In the genomic region with DNA sequence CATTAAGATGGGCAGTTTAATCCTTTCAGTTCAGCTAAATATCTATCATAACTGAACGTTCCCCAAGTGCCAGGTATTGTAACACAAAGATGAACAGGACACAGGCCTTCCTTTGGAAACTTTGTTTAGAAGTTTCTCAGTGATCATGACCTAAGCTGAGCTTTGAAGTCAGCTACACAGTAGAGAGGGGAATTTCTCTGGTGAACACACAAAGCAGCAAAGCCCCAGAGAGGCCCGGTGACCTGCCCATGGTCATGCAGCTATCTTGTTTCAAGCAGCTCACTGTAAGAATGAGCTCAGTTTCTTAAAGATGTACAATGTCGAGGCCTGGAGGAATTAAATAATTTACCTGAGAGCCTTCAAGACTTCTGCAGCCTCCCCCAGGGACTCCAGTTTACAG, we compare ENCODE assay signal across 1 cellular context.
TF ChIP-seq lines count a peak whose summit lies in the region.

No MANE protein-coding gene starts in this region.

TF ChIP-seq in IMR-90, 13 proteins besides CTCF, POLR2A, EP300 and RAD21 (continued from another document):
- TF ChIP-seq SMC3 (IDR thresholded peaks at IDR 0.05; ENCODE audit: low read depth, low read length), result no peak
- no peak for TF ChIP-seq BHLHE40 (IDR thresholded peaks at IDR 0.05; ENCODE audit: low read depth, low read length)
- no peak for TF ChIP-seq CEBPB (IDR thresholded peaks at IDR 0.05; ENCODE audit: low read depth, low read length)
- no peak for TF ChIP-seq FOS (IDR thresholded peaks at IDR 0.05; ENCODE audit: low read depth, low read length)
- TF ChIP-seq, protein P1, sequence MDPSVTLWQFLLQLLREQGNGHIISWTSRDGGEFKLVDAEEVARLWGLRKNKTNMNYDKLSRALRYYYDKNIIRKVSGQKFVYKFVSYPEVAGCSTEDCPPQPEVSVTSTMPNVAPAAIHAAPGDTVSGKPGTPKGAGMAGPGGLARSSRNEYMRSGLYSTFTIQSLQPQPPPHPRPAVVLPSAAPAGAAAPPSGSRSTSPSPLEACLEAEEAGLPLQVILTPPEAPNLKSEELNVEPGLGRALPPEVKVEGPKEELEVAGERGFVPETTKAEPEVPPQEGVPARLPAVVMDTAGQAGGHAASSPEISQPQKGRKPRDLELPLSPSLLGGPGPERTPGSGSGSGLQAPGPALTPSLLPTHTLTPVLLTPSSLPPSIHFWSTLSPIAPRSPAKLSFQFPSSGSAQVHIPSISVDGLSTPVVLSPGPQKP (IDR thresholded peaks at IDR 0.05; ENCODE audit: borderline replicate concordance, low read depth, low read length), result no peak
- TF ChIP-seq MXI1 (IDR thresholded peaks at IDR 0.05; ENCODE audit: borderline replicate concordance, low read depth, low read length), result no peak
- no peak for TF ChIP-seq NFE2L2 (IDR thresholded peaks at IDR 0.05; ENCODE audit: low read depth, low read length)
- no peak for TF ChIP-seq RFX5 (IDR thresholded peaks at IDR 0.05; ENCODE audit: low read depth, low read length)
